In the genomic region with DNA sequence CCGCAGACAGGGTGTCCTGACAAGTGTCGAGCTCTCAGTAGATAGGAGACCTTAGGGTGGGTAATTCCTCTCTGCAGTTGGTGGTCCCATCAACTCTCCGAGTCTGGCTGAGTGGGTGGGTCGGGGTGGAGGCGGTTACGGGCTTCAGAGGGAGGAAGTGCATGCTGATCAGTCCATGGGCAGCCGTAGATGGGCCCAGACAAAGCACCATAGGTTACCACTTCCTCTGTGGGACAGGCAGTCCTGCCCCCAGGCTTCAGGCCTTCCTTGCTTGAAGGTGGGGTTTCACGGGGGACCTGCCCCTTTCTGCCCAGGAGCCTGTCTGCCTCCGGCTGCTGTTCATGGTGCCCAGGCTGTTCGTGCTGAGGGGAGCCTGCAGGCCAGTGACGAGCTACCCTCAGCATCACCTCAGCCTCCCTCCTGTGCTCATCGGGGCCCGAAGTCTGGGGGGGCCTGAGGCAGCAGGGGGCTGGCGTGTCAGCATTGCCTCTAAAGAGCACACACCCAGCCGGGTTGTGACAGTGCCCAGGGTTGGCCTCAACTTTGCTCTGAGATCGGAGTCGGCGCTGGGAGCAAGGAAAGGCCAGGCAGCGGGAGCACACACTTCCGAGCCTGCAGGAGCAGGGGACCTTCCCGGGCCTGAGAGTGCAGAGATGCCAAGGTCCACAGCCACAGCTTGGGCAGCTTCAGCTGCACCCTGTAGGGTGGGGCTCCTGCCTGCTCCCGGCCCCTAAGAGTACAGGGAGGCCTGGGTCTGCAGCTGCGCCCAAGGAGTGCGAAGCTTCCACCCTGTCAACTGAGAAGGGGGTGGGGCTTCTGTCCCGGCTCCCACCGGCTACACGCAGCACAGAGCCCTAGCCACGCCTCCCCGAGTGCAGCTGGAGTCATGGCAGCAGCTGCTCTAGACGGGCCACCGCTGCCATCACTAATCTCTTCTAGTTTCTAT, we compare ENCODE assay signal across 9 cellular contexts.
DNase-seq lines count a peak whose midpoint lies in the region; ATAC-seq, FAIRE-seq and TF ChIP-seq lines count a peak whose summit lies in the region.
"Had no signal": no experiment of that assay in that cellular context is flagged by ENCODE, and none has a peak within 500 bp of the region (broad histone marks: within the 10 kb centered on the region; RNA-seq: fewer than 3 reads in every experiment).

No MANE protein-coding gene starts in this region.

- no peak overlapping the region for H3K9ac ChIP-seq in kidney (ENCODE audit: low read length in 2 of 2)

- no peaks in the 10 kb centered on the region for H3K27me3 ChIP-seq in stomach

- no peaks in the 10 kb centered on the region for H3K36me3 ChIP-seq in kidney (ENCODE audit: control insufficient read depth in 1 of 2, insufficient read depth in 2 of 2, low read length in 2 of 2)
- no peaks in the 10 kb centered on the region for H3K36me3 ChIP-seq in stomach

- no peak for DNase-seq in activated CD4-positive, alpha-beta T cell treated with anti-CD3 and anti-CD28 coated beads, Interleukin-2, amount 10 ng/mL, durations not matched to agents 24 days and 14 days
- no peak for DNase-seq in activated CD4-positive, alpha-beta T cell treated with anti-CD3 and anti-CD28 coated beads, Interleukin-2, amount 50 U/mL, for 1 hour
- peak; percentile 74 for DNase-seq in NCI-H82 treated with DMSO at 0.1 percent for 48 hours (lab: John Stamatoyannopoulos, UW; ENCODE audit: unreplicated experiment)
- peak; percentile 71 for DNase-seq in kidney
- peak; percentile 76 for DNase-seq in stomach
- DNase-seq in OCI-M2 (lab: John Stamatoyannopoulos, UW; ENCODE audit: unreplicated experiment), result no peak

- no peaks in the 10 kb centered on the region for H3K4me1 Mint-ChIP-seq in activated CD4-positive, alpha-beta T cell treated with anti-CD3 and anti-CD28 coated beads, Interleukin-2, amount 10 ng/mL, durations not matched to agents 24 days and 14 days

- H3K9me3 Mint-ChIP-seq in activated CD4-positive, alpha-beta T cell treated with anti-CD3 and anti-CD28 coated beads, Interleukin-2, amount 10 ng/mL, durations not matched to agents 24 days and 14 days, result no peaks in the 10 kb centered on the region

- TF ChIP-seq EP300 in stomach (IDR thresholded peaks at IDR 0.05), result no peak

- TF ChIP-seq CTCF in kidney (IDR thresholded peaks at IDR 0.05; ENCODE audit: borderline replicate concordance, extremely low read depth, insufficient read depth) (no peak), stomach (IDR thresholded peaks at IDR 0.05) (no peak)

- peak overlapping the region in 1 of 2 donors; percentile 19 for H3K4me3 ChIP-seq in kidney (ENCODE audit: low read length in 2 of 2)
- peak overlapping the region in 3 of 4 donors; percentile 18 to 32 (median 20) for H3K4me3 ChIP-seq in stomach

- H3K4me1 ChIP-seq in kidney (ENCODE audit: control insufficient read depth in 1 of 2, insufficient read depth in 1 of 2, low read depth in 1 of 2, low read length in 2 of 2) (no peaks in the 10 kb centered on the region), stomach (peaks cover 0 to 10% (median 9%) of the 10 kb centered on the region in 4 donors)

- no peak for TF ChIP-seq POLR2A in stomach (IDR thresholded peaks at IDR 0.05)

- no peak overlapping the region for H3K27ac Mint-ChIP-seq in activated CD4-positive, alpha-beta T cell treated with anti-CD3 and anti-CD28 coated beads, Interleukin-2, amount 10 ng/mL, durations not matched to agents 24 days and 14 days

- no peak overlapping the region for H3K27ac ChIP-seq in kidney (ENCODE audit: low read depth in 2 of 2, low read length in 2 of 2)
- H3K27ac ChIP-seq in stomach, result no peak overlapping the region

- H3K27me3 Mint-ChIP-seq in activated CD4-positive, alpha-beta T cell treated with anti-CD3 and anti-CD28 coated beads, Interleukin-2, amount 10 ng/mL, durations not matched to agents 24 days and 14 days, result no peaks in the 10 kb centered on the region

- FAIRE-seq in kidney (lab: Jason Lieb, UNC), result no peak
- FAIRE-seq: A204.1 had no signal

- intact Hi-C loops in activated CD4-positive, alpha-beta T cell treated with anti-CD3 and anti-CD28 coated beads, Interleukin-2, amount 10 ng/mL, durations not matched to agents 24 days and 14 days (cut with micrococcal nuclease), result no loop called here
- intact Hi-C loops in kidney (cut with DNase I), result no loop called here
- intact Hi-C loops in stomach (cut with DNase I; ENCODE audit: low total_unique reads), result no loop called here

- WGBS in stomach, 5 donors, result 53 to 83% (median 57%) methylated on average over 19 to 31 of the region's 31 CpGs

- ATAC-seq in esophagus mucosa (no peak), GM21447 (IDR thresholded peaks at IDR 0.05; ENCODE audit: unreplicated experiment) (no peak)

- H3K9me3 ChIP-seq in kidney (ENCODE audit: control insufficient read depth in 1 of 2, low read length in 2 of 2), result no peaks in the 10 kb centered on the region
- no peaks in the 10 kb centered on the region for H3K9me3 ChIP-seq in stomach

- no peaks in the 10 kb centered on the region for H3K36me3 Mint-ChIP-seq in activated CD4-positive, alpha-beta T cell treated with anti-CD3 and anti-CD28 coated beads, Interleukin-2, amount 10 ng/mL, durations not matched to agents 24 days and 14 days (ENCODE audit: low read depth)

- peak overlapping the region; percentile 19 for H3K4me3 Mint-ChIP-seq in activated CD4-positive, alpha-beta T cell treated with anti-CD3 and anti-CD28 coated beads, Interleukin-2, amount 10 ng/mL, durations not matched to agents 24 days and 14 days

Comparison
In these comparisons a context has a peak if more than half of its experiments do, and no peak if none do; other contexts are left out.
1. DNase-seq: peak in NCI-H82 treated with DMSO at 0.1 percent for 48 hours (single experiment), kidney (single experiment) and stomach (single experiment); none in activated CD4-positive, alpha-beta T cell treated with anti-CD3 and anti-CD28 coated beads, Interleukin-2, amount 10 ng/mL, durations not matched to agents 24 days and 14 days (single experiment), activated CD4-positive, alpha-beta T cell treated with anti-CD3 and anti-CD28 coated beads, Interleukin-2, amount 50 U/mL, for 1 hour (single experiment) and OCI-M2 (single experiment).